Comparison of ENCODE assay signal across 1 cellular context in genomic region chr16:71542377-71542776, GRCh38.
TF ChIP-seq lines count a peak whose summit lies in the region.

No MANE protein-coding gene starts in this region.

TF ChIP-seq in HepG2, 621 proteins besides CTCF, POLR2A, EP300 and RAD21 (continued from another document):
- TF ChIP-seq GLMP (CRISPR knock-in tag; IDR thresholded peaks at IDR 0.05; ENCODE audit: borderline replicate concordance) (no peak), BHLHE40 (IDR thresholded peaks at IDR 0.05; ENCODE audit: low read length) (0 out of 2 replicates have a peak, but pooled peaks have one; percentile 14), GABPB1 (CRISPR knock-in tag; IDR thresholded peaks at IDR 0.05) (no peak), ATF2 (CRISPR knock-in tag; IDR thresholded peaks at IDR 0.05) (no peak), SALL2 (CRISPR knock-in tag; IDR thresholded peaks at IDR 0.05) (no peak), XRCC5 (optimal IDR thresholded peaks at IDR 0.05; ENCODE audit: low read length) (peak; percentile 65), KLF11 (CRISPR knock-in tag; IDR thresholded peaks at IDR 0.05) (no peak)
